16 cellular contexts compared by ENCODE assay signal in genomic region chr20:47428851-47429336, GRCh38.
"Had no signal": no experiment of that assay in that cellular context is flagged by ENCODE, and none has a peak within 500 bp of the region (broad histone marks: within the 10 kb centered on the region; RNA-seq: fewer than 3 reads in every experiment).

No MANE protein-coding gene starts in this region.

- H3K27ac ChIP-seq: body of pancreas, colonic mucosa, gastroesophageal sphincter, heart right ventricle, right lobe of liver, spleen, thoracic aorta had no signal

- ATAC-seq: body of pancreas, gastroesophageal sphincter, heart right ventricle, left cardiac atrium, right lobe of liver had no signal

- H3K27ac Mint-ChIP-seq: activated naive CD4-positive, alpha-beta T cell treated with anti-CD3 and anti-CD28 coated beads, Interleukin-2, amount 50 U/mL, for 24 hours had no signal

- H3K4me3 ChIP-seq: body of pancreas, colonic mucosa, gastroesophageal sphincter, heart right ventricle, lung, right lobe of liver, spleen, thoracic aorta had no signal

- H3K36me3 ChIP-seq: colonic mucosa, gastroesophageal sphincter, heart right ventricle, right lobe of liver, spleen, thoracic aorta had no signal

- H3K27me3 ChIP-seq: body of pancreas, colonic mucosa, gastroesophageal sphincter, heart right ventricle, right lobe of liver, spleen had no signal

- H3K27me3 Mint-ChIP-seq: activated naive CD4-positive, alpha-beta T cell treated with anti-CD3 and anti-CD28 coated beads, Interleukin-2, amount 50 U/mL, for 24 hours had no signal

- H3K9me3 ChIP-seq: colonic mucosa had no signal

- DNase-seq: activated CD4-positive, alpha-beta T cell treated with anti-CD3 and anti-CD28 coated beads, Interleukin-2, amount 50 U/mL, for 48 hours; amygdala; body of pancreas; central memory CD4-positive, alpha-beta T cell; colonic mucosa; heart right ventricle; left cardiac atrium; T-helper 9 cell had no signal

- H3K4me1 Mint-ChIP-seq: activated naive CD4-positive, alpha-beta T cell treated with anti-CD3 and anti-CD28 coated beads, Interleukin-2, amount 50 U/mL, for 24 hours; neural crest cell had no signal

- H3K9me3 Mint-ChIP-seq: activated naive CD4-positive, alpha-beta T cell treated with anti-CD3 and anti-CD28 coated beads, Interleukin-2, amount 50 U/mL, for 24 hours; neural crest cell had no signal

- H3K4me3 Mint-ChIP-seq: activated naive CD4-positive, alpha-beta T cell treated with anti-CD3 and anti-CD28 coated beads, Interleukin-2, amount 50 U/mL, for 24 hours; neural crest cell had no signal

- FAIRE-seq: endometrium had no signal

- H3K4me1 ChIP-seq: body of pancreas, colonic mucosa, gastroesophageal sphincter, heart right ventricle, right lobe of liver had no signal
